ENCODE assay signal across 23 cellular contexts in genomic region chr20:8170921-8171320, GRCh38.
"Had no signal": no experiment of that assay in that cellular context is flagged by ENCODE, and none has a peak within 500 bp of the region (broad histone marks: within the 10 kb centered on the region; RNA-seq: fewer than 3 reads in every experiment).

No MANE protein-coding gene starts in this region.

- FAIRE-seq: endometrium, keratinocyte had no signal

- H3K27ac ChIP-seq: coronary artery, epithelial cell of prostate, esophagus squamous epithelium, gastroesophageal sphincter, heart left ventricle, hepatocyte, left lung, lower lobe of right lung had no signal

- DNase-seq: effector CD8-positive, alpha-beta T cell; effector memory CD8-positive, alpha-beta T cell; endodermal cell; erythroblast; esophagus squamous epithelium; foreskin fibroblast; foreskin melanocyte; heart left ventricle; hypothalamus; immature natural killer cell; left cardiac atrium; left lung; left ventricle myocardium superior; lower lobe of right lung; mesenchymal stem cell; mucosa of descending colon; naive B cell had no signal

- H3K4me3 ChIP-seq: coronary artery, esophagus squamous epithelium, gastroesophageal sphincter, heart left ventricle, hepatocyte, left lung, lower lobe of right lung, mucosa of descending colon had no signal

- H3K36me3 ChIP-seq: esophagus squamous epithelium, heart left ventricle, left lung, lower lobe of right lung had no signal

- H3K4me1 ChIP-seq: esophagus squamous epithelium, left lung, lower lobe of right lung had no signal

- H3K27me3 ChIP-seq: esophagus squamous epithelium, gastroesophageal sphincter, heart left ventricle, hepatocyte, left lung had no signal

- H3K9me3 ChIP-seq: esophagus squamous epithelium, gastroesophageal sphincter, heart left ventricle, left lung, lower lobe of right lung, mucosa of descending colon had no signal
